In the genomic region with DNA sequence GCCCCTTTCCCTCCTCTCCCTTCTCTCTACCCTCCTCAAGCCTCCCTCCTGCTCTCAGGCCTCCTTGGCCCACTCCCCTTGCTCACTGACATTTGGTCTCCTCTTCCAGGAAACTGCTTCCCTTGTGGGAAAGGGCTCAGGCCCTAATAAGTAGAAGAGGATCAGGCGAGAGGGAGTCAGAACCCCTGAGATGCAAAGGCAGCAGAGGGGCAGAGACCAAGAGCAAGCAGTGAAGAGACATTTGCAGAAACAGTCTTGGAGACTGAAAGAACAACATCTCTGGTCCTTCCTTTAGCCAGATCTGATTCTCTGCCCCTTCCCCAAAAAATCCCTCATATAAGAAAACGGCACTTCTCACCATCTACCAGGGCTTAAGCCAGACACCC, we compare ENCODE assay signal across 8 cellular contexts. TPM values are rescaled to one million over a fixed set of nuclear protein-coding genes. Genes with fewer than 3 reads are reported as not detected.
A peak's percentile ranks its signal among the peaks of the same experiment; 100 is the strongest.
DNase-seq lines count a peak whose midpoint lies in the region; ATAC-seq and TF ChIP-seq lines count a peak whose summit lies in the region.

No MANE protein-coding gene starts in this region.

- TF ChIP-seq CTCF in A673 (conservative IDR thresholded peaks at IDR 0.05; ENCODE audit: low read depth, low read length) = no peak

- H3K9ac ChIP-seq in mucosa of stomach (ENCODE audit: low read length) = peak overlapping the region; percentile 99

- H3K36me3 ChIP-seq in A673 (ENCODE audit: insufficient read depth, low read length, poor library complexity, severe bottlenecking) = peaks cover 7% of the 10 kb centered on the region
- peaks cover 14% of the 10 kb centered on the region for H3K36me3 ChIP-seq in mucosa of stomach (ENCODE audit: control insufficient read depth, insufficient read depth, low read length)

- DNase-seq in A673 (ENCODE audit: low spot score) (no peak), HPDE6-E6E7 (ENCODE audit: extremely low spot score) (no peak), amniotic stem cell (lab: John Stamatoyannopoulos, UW) (no peak), GOT3 (lab: John Stamatoyannopoulos, UW) (no peak)
- DNase-seq in Jurkat, Clone E6-1 (ENCODE audit: low read depth, low spot score) = no peak
- DNase-seq in central memory CD4-positive, alpha-beta T cell = peak; percentile 31

- H3K4me3 ChIP-seq in A673 (ENCODE audit: low read depth, low read length, poor library complexity, severe bottlenecking) (peak overlapping the region; percentile 68), mucosa of stomach (ENCODE audit: low read length) (peak overlapping the region; percentile 4)
- H3K4me3 ChIP-seq in Jurkat, Clone E6-1 (ENCODE audit: low read length) = peak overlapping the region; percentile 75

- POLR2A ChIA-PET in A673 (lab: Charles Lee; ENCODE audit: low non-redundant PET) = no interaction called here

- no TSS peak for BruUV-seq in A673 (replicated peaks; lab: Mats Ljungman, UMichigan)

- peak overlapping the region; percentile 93 for H3K27ac ChIP-seq in A673 (ENCODE audit: low read depth, low read length, poor library complexity, severe bottlenecking)

- intact Hi-C loops in A673 (cut with micrococcal nuclease; ENCODE audit: unreplicated experiment) = loop anchor here (5.0 kb wide), 1 partner anchor 288 kb away; no protein-coding TSS in a partner anchor

- H3K27me3 ChIP-seq in A673 (replicated peaks; ENCODE audit: insufficient read depth, low read depth, low read length, poor library complexity) = no peaks in the 10 kb centered on the region
- peaks cover 8% of the 10 kb centered on the region for H3K27me3 ChIP-seq in mucosa of stomach (ENCODE audit: control insufficient read depth, insufficient read depth, low read length)

- CTCF ChIA-PET in A673 (lab: Charles Lee) = interaction anchor here (1.8 kb wide), 1 partner anchor 13 kb away, joined by 16 read pairs; no protein-coding TSS in a partner anchor

- no peak for ATAC-seq in HG03108 (IDR thresholded peaks at IDR 0.05; ENCODE audit: unreplicated experiment)

- H3K9me3 ChIP-seq in A673 (ENCODE audit: low read depth, low read length, poor library complexity, severe bottlenecking) (no peaks in the 10 kb centered on the region), mucosa of stomach (ENCODE audit: control insufficient read depth, low read length) (no peaks in the 10 kb centered on the region)

- H3K4me1 ChIP-seq in A673 (ENCODE audit: insufficient read depth, low read length, poor library complexity, severe bottlenecking) (peaks cover 43% of the 10 kb centered on the region), mucosa of stomach (ENCODE audit: control insufficient read depth, insufficient read depth, low read length) (peaks cover 33% of the 10 kb centered on the region)

RNA-seq across cellular contexts. Expression of a gene that starts 1.9 kb away (rescaled TPM):
- 99.1 and 99.4 TPM in 2 replicates for total RNA-seq in A673 (2021)
- 74.3 TPM for polyA plus RNA-seq in Jurkat, Clone E6-1 (2012; ENCODE audit: insufficient read depth, insufficient read length)

RNA-seq across cellular contexts. Expression of a gene that starts 4.0 kb away (rescaled TPM):
- total RNA-seq in A673 (2021) = 7.1 and 8.1 TPM in 2 replicates
- 25.0 TPM for polyA plus RNA-seq in Jurkat, Clone E6-1 (2012; ENCODE audit: insufficient read depth, insufficient read length)

RNA-seq across cellular contexts. Expression of a gene that starts 19.4 kb away (rescaled TPM):
- total RNA-seq in A673 (2021) = 37.1 and 41.9 TPM in 2 replicates
- polyA plus RNA-seq in Jurkat, Clone E6-1 (2012; ENCODE audit: insufficient read depth, insufficient read length) = 25.2 TPM

RNA-seq across cellular contexts. Expression of a gene that starts 19.7 kb away (rescaled TPM):
- 70.2 and 73.3 TPM in 2 replicates for total RNA-seq in A673 (2021)
- polyA plus RNA-seq in Jurkat, Clone E6-1 (2012; ENCODE audit: insufficient read depth, insufficient read length) = 90.4 TPM

RNA-seq across cellular contexts. Expression of a gene that starts 25.1 kb away (rescaled TPM):
- 1,898 and 1,963 TPM in 2 replicates for total RNA-seq in A673 (2021)
- 2,430 TPM for polyA plus RNA-seq in Jurkat, Clone E6-1 (2012; ENCODE audit: insufficient read depth, insufficient read length)

Comparison
In these comparisons a context has a peak if more than half of its experiments do, and no peak if none do; other contexts are left out.
1. H3K4me3 ChIP-seq: peak in every context shown above with its lines; median percentile 75 in Jurkat, Clone E6-1; 68 in A673; 4 in mucosa of stomach.